8 cellular contexts compared by ENCODE assay signal in the genomic region with DNA sequence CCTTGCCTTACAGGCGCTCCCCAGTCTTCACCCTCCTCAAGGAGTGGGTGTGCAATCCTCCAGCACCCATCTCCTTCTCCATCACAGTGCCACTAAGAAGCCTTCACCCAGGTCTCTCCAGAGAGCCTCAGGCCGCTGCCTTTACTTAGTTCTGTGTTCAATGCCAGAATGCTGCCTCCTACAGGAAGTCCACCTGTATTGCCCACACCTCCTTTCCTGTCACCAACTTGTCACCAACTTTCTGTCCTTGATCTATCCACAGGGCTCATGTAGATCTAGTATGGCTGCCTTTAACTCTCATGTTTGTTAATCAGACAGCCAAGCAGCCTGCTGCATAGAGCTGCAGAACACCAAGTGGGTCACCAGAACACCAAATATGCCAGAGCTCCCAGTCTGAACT. TPM values are rescaled to one million over a fixed set of nuclear protein-coding genes. Genes with fewer than 3 reads are reported as not detected.
DNase-seq lines count a peak whose midpoint lies in the region; ATAC-seq and TF ChIP-seq lines count a peak whose summit lies in the region.

No MANE protein-coding gene starts in this region.

- H3K4me3 Mint-ChIP-seq in GM23338 (no peak overlapping the region; the same call in 2 of the 3 replicates), WTC11 (no peak overlapping the region)

- H3K27me3 ChIP-seq in BJ (ENCODE audit: control insufficient read depth, insufficient read depth, low read length) = no peaks in the 10 kb centered on the region
- H3K27me3 ChIP-seq in GM23338 (ENCODE audit: insufficient read depth) = peaks cover 13% of the 10 kb centered on the region
- peaks cover 3% of the 10 kb centered on the region for H3K27me3 ChIP-seq in layer of hippocampus (ENCODE audit: control insufficient read depth, insufficient read depth, low read length)
- H3K27me3 ChIP-seq in MG63 = no peaks in the 10 kb centered on the region

- peaks cover 28% of the 10 kb centered on the region for H3K27me3 Mint-ChIP-seq in GM23338 (ENCODE audit: insufficient read depth, low read depth, poor library complexity)
- peaks cover 20% of the 10 kb centered on the region for H3K27me3 Mint-ChIP-seq in WTC11 (ENCODE audit: low read depth)

- H3K36me3 ChIP-seq in BJ (ENCODE audit: control insufficient read depth, insufficient read depth, low read length) (no peaks in the 10 kb centered on the region), GM23338 (ENCODE audit: insufficient read depth) (no peaks in the 10 kb centered on the region), MG63 (no peaks in the 10 kb centered on the region)

- H3K36me3 Mint-ChIP-seq in GM23338 (ENCODE audit: low read depth) (no peaks in the 10 kb centered on the region; the same call in 2 of the 3 replicates), WTC11 (no peaks in the 10 kb centered on the region)

- H4K20me1 ChIP-seq in GM23338 (replicated peaks; ENCODE audit: insufficient read depth) = no peaks in the 10 kb centered on the region

- H3K4me1 Mint-ChIP-seq in GM23338 (peaks cover 21% of the 10 kb centered on the region), WTC11 (peaks cover 20% of the 10 kb centered on the region)

- DNase-seq in BJ (ENCODE audit: low read depth) (no peak), GM23338 (ENCODE audit: low spot score) (peak; percentile 81), WTC11 (ENCODE audit: low spot score) (peak; percentile 62), NCI-H1092 treated with DMSO at 0.1 percent for 48 hours (lab: John Stamatoyannopoulos, UW) (no peak), MG63 (no peak)

- H3K9me2 ChIP-seq in GM23338 (ENCODE audit: insufficient read depth) = no peaks in the 10 kb centered on the region

- CTCF ChIA-PET in BJ (lab: Yijun Ruan, JAX) = interaction anchor here (0.9 to 15.5 kb wide), 5 partner anchors 9 to 37 kb away, joined by 3 to 182 read pairs (median 5); partner anchors contain the start of genes ATP6V1G2, NCR3 and NFKBIL1
- CTCF ChIA-PET in WTC11 (lab: Charles Lee) = interaction anchor here (0.5 to 15.1 kb wide), 7 partner anchors 11 to 1030 kb away, joined by 3 to 293 read pairs (median 5); partner anchors contain the start of genes AIF1, DDX39B, NCR3 and TNF

- TF ChIP-seq CTCF in BJ (IDR thresholded peaks at IDR 0.05; ENCODE audit: insufficient read depth, low read depth, low read length) = peak; percentile 26; the same call in 1 of the 2 replicates
- TF ChIP-seq CTCF in GM23338 (conservative IDR thresholded peaks at IDR 0.05; ENCODE audit: low read depth in 2 of 2) = peak; percentile 75 to 81
- TF ChIP-seq CTCF in WTC11 (IDR thresholded peaks at IDR 0.05) = peak; percentile 54

- H3K79me2 ChIP-seq in GM23338 (replicated peaks; ENCODE audit: insufficient read depth) = no peaks in the 10 kb centered on the region

- no peak overlapping the region for H2AFZ ChIP-seq in GM23338

- H3K4me3 ChIP-seq in BJ (ENCODE audit: low read depth, low read length) (no peak overlapping the region), GM23338 (no peak overlapping the region), MG63 (no peak overlapping the region)

- ATAC-seq in GM23338 (peak; percentile 22), WTC11 (peak; percentile 54), GM18511 (IDR thresholded peaks at IDR 0.05; ENCODE audit: unreplicated experiment) (no peak), GM18498 (IDR thresholded peaks at IDR 0.05; ENCODE audit: unreplicated experiment) (no peak)

- H3K27ac ChIP-seq in GM23338 (ENCODE audit: low read depth) (no peak overlapping the region), layer of hippocampus (ENCODE audit: low read depth, low read length) (peak overlapping the region; percentile 53)

- no peak overlapping the region for H3K27ac Mint-ChIP-seq in GM23338
- no peak overlapping the region for H3K27ac Mint-ChIP-seq in WTC11

- POLR2A ChIA-PET in BJ (lab: Charles Lee) = no interaction called here
- POLR2A ChIA-PET in WTC11 (lab: Charles Lee) = interaction anchor here (1.0 kb wide), 1 partner anchor 55 kb away, joined by 3 read pairs; no protein-coding TSS in a partner anchor

- H3F3A ChIP-seq in GM23338 (replicated peaks; ENCODE audit: low read depth) = no peaks in the 10 kb centered on the region

- no peak overlapping the region for H3K4me2 ChIP-seq in GM23338

- no peaks in the 10 kb centered on the region for H3K9me3 ChIP-seq in MG63

- peaks cover 4% of the 10 kb centered on the region; the same call in 1 of the 2 replicates for H3K4me1 ChIP-seq in GM23338 (ENCODE audit: insufficient read depth)

- H3K9me3 Mint-ChIP-seq in GM23338 = peaks cover 3% of the 10 kb centered on the region; the same call in 1 of the 3 replicates
- H3K9me3 Mint-ChIP-seq in WTC11 = no peaks in the 10 kb centered on the region

TF ChIP-seq in GM23338, 12 proteins besides CTCF, POLR2A, EP300 and RAD21 (continues in another document):
- TF ChIP-seq ZNF331 (CRISPR knock-in tag; IDR thresholded peaks at IDR 0.05; ENCODE audit: low read depth) = no peak

TF ChIP-seq in WTC11, 78 proteins besides CTCF, POLR2A, EP300 and RAD21:
- TF ChIP-seq, protein P1, sequence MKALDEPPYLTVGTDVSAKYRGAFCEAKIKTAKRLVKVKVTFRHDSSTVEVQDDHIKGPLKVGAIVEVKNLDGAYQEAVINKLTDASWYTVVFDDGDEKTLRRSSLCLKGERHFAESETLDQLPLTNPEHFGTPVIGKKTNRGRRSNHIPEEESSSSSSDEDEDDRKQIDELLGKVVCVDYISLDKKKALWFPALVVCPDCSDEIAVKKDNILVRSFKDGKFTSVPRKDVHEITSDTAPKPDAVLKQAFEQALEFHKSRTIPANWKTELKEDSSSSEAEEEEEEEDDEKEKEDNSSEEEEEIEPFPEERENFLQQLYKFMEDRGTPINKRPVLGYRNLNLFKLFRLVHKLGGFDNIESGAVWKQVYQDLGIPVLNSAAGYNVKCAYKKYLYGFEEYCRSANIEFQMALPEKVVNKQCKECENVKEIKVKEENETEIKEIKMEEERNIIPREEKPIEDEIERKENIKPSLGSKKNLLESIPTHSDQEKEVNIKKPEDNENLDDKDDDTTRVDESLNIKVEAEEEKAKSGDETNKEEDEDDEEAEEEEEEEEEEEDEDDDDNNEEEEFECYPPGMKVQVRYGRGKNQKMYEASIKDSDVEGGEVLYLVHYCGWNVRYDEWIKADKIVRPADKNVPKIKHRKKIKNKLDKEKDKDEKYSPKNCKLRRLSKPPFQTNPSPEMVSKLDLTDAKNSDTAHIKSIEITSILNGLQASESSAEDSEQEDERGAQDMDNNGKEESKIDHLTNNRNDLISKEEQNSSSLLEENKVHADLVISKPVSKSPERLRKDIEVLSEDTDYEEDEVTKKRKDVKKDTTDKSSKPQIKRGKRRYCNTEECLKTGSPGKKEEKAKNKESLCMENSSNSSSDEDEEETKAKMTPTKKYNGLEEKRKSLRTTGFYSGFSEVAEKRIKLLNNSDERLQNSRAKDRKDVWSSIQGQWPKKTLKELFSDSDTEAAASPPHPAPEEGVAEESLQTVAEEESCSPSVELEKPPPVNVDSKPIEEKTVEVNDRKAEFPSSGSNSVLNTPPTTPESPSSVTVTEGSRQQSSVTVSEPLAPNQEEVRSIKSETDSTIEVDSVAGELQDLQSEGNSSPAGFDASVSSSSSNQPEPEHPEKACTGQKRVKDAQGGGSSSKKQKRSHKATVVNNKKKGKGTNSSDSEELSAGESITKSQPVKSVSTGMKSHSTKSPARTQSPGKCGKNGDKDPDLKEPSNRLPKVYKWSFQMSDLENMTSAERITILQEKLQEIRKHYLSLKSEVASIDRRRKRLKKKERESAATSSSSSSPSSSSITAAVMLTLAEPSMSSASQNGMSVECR (CRISPR knock-in tag; IDR thresholded peaks at IDR 0.05; ENCODE audit: borderline replicate concordance) = no peak
- TF ChIP-seq CBFB (CRISPR knock-in tag; IDR thresholded peaks at IDR 0.05; ENCODE audit: low read depth) = no peak
- TF ChIP-seq TEAD1 (CRISPR knock-in tag; IDR thresholded peaks at IDR 0.05) = no peak
- TF ChIP-seq TEAD4 (CRISPR knock-in tag; IDR thresholded peaks at IDR 0.05) = no peak
- no peak for TF ChIP-seq ATF1 (CRISPR knock-in tag; IDR thresholded peaks at IDR 0.05)

RNA-seq across cellular contexts. Expression of gene LST1, which starts 0.5 kb away (rescaled TPM):
- polyA plus RNA-seq in BJ (2011; rRNA removed) = 0.18 and 0.42 TPM in 2 replicates
- not detected in 2 replicates for polyA minus RNA-seq in BJ (2011; rRNA and poly(A)+ RNA removed)
- total RNA-seq in GM23338 (2014; rRNA removed; shearing (Covaris generic)) = not detected in 2 replicates
- 0.37 TPM in 1 of 2 replicates, not detected in the other for polyA plus RNA-seq in GM23338 (2016; fragmentation: Nextera tagmentation; extraction: Ambion mirVana)
- 0.34 to 0.66 TPM in 2 of 3 replicates, not detected in the other for total RNA-seq in WTC11 (2021)
- not detected in 2 replicates for total RNA-seq in MG63 (2014; rRNA removed; shearing (Covaris generic); ENCODE audit: low replicate concordance)

RNA-seq across cellular contexts. Expression of gene LTB, which starts 3.3 kb away (rescaled TPM):
- polyA plus RNA-seq in BJ (2011; rRNA removed) = not detected in 2 replicates
- polyA minus RNA-seq in BJ (2011; rRNA and poly(A)+ RNA removed) = not detected in 2 replicates
- not detected in 2 replicates for total RNA-seq in GM23338 (2014; rRNA removed; shearing (Covaris generic))
- 0.83 and 1.7 TPM in 2 replicates for polyA plus RNA-seq in GM23338 (2016; fragmentation: Nextera tagmentation; extraction: Ambion mirVana)
- 1.0 to 1.5 TPM (median 1.3 TPM) in 3 replicates for total RNA-seq in WTC11 (2021)
- total RNA-seq in MG63 (2014; rRNA removed; shearing (Covaris generic); ENCODE audit: low replicate concordance) = not detected in 2 replicates

RNA-seq across cellular contexts. Expression of gene NCR3, which starts 7.3 kb away (rescaled TPM):
- polyA plus RNA-seq in BJ (2011; rRNA removed) (not detected in 2 replicates), GM23338 (2016; fragmentation: Nextera tagmentation; extraction: Ambion mirVana) (not detected in 2 replicates)
- not detected in 2 replicates for polyA minus RNA-seq in BJ (2011; rRNA and poly(A)+ RNA removed)
- not detected in 2 replicates for total RNA-seq in GM23338 (2014; rRNA removed; shearing (Covaris generic))
- not detected in 3 replicates for total RNA-seq in WTC11 (2021)
- total RNA-seq in MG63 (2014; rRNA removed; shearing (Covaris generic); ENCODE audit: low replicate concordance) = not detected in 2 replicates

RNA-seq across cellular contexts. Expression of gene TNF, which starts 10.2 kb away (rescaled TPM):
- polyA plus RNA-seq in BJ (2011; rRNA removed) (not detected in 2 replicates), GM23338 (2016; fragmentation: Nextera tagmentation; extraction: Ambion mirVana) (0.11 TPM in 1 of 2 replicates, not detected in the other)
- 0.31 TPM in 1 of 2 replicates, not detected in the other for polyA minus RNA-seq in BJ (2011; rRNA and poly(A)+ RNA removed)
- not detected in 2 replicates for total RNA-seq in GM23338 (2014; rRNA removed; shearing (Covaris generic))
- total RNA-seq in WTC11 (2021) = 0.23 to 0.46 TPM (median 0.31 TPM) in 3 replicates
- total RNA-seq in MG63 (2014; rRNA removed; shearing (Covaris generic); ENCODE audit: low replicate concordance) = not detected in 2 replicates

RNA-seq across cellular contexts. Expression of gene LTA, which starts 13.4 kb away (rescaled TPM):
- polyA plus RNA-seq in BJ (2011; rRNA removed) (not detected in 2 replicates), GM23338 (2016; fragmentation: Nextera tagmentation; extraction: Ambion mirVana) (not detected in 2 replicates)
- polyA minus RNA-seq in BJ (2011; rRNA and poly(A)+ RNA removed) = not detected in 2 replicates
- total RNA-seq in GM23338 (2014; rRNA removed; shearing (Covaris generic)) = not detected in 2 replicates
- total RNA-seq in WTC11 (2021) = 0.46 to 1.2 TPM (median 0.87 TPM) in 3 replicates
- total RNA-seq in MG63 (2014; rRNA removed; shearing (Covaris generic); ENCODE audit: low replicate concordance) = not detected in 2 replicates

Comparison
In these comparisons a context has a peak if more than half of its experiments do, and no peak if none do; other contexts are left out.
1. DNase-seq: peak in GM23338 (single experiment) and WTC11 (single experiment); none in BJ (single experiment), NCI-H1092 treated with DMSO at 0.1 percent for 48 hours (single experiment) and MG63 (single experiment).
2. CTCF ChIP-seq: peak in every context shown above with its lines; median percentile 78 in GM23338; 54 in WTC11; 26 in BJ.
3. ATAC-seq: peak in GM23338 (single experiment) and WTC11 (single experiment); none in GM18511 (single experiment) and GM18498 (single experiment).